14 cellular contexts compared by ENCODE assay signal in the genomic region with DNA sequence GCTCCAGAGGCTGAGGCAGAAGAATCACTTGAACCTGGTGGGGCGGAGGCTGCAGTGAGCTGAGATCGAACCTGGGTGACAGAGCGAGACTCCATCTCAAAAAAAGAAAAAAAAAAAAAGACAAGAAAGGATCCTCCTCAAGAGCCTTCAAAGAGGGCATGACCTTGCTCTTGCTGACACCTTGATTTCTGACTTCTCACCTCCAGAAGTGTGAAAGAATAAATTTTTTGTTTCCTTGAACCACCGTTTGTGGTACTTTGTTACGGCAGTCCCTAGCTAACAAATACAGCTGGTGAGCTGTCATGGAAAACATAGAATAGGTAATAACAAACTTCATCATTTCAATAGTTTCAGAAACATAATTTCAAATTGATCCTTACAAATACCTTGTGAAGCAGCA. TPM values are rescaled to one million over a fixed set of nuclear protein-coding genes. Genes with fewer than 3 reads are reported as not detected.
"Had no signal": no experiment of that assay in that cellular context is flagged by ENCODE, and none has a peak within 500 bp of the region (broad histone marks: within the 10 kb centered on the region; RNA-seq: fewer than 3 reads in every experiment).

No MANE protein-coding gene starts in this region.

- DNase-seq: activated CD4-positive, alpha-beta T cell treated with anti-CD3 and anti-CD28 coated beads, Interleukin-2, amount 50 U/mL, for 4 hours; activated CD4-positive, CD25-positive, alpha-beta regulatory T cell treated with anti-CD3 and anti-CD28 coated beads, Interleukin-2, amount 50 U/mL, for 72 hours; activated gamma-delta T cell; caudate nucleus; effector memory CD4-positive, alpha-beta T cell; mesendoderm; nucleus accumbens; small intestine had no signal

- ATAC-seq: gastroesophageal sphincter, right cardiac atrium had no signal

- H2AFZ ChIP-seq: hepatocyte had no signal

- H3K4me2 ChIP-seq: hepatocyte had no signal

- H3K9me3 ChIP-seq: gastroesophageal sphincter, tibial nerve had no signal

- H3K27me3 ChIP-seq: gastroesophageal sphincter, hepatocyte, tibial nerve had no signal

- H3K27ac ChIP-seq: epithelial cell of prostate, hepatocyte had no signal

- H3K4me3 ChIP-seq: gastroesophageal sphincter, hepatocyte, tibial nerve had no signal

RNA-seq across cellular contexts. Expression of a gene that starts 46.1 kb away (rescaled TPM):
- total RNA-seq: T-helper 2 cell treated with Interferon-gamma antibody and Interleukin-4, amounts not matched to agents 100 ng/mL and 5 ng/mL, for 36 hours had no signal
